8 cellular contexts compared by ENCODE assay signal in the genomic region with DNA sequence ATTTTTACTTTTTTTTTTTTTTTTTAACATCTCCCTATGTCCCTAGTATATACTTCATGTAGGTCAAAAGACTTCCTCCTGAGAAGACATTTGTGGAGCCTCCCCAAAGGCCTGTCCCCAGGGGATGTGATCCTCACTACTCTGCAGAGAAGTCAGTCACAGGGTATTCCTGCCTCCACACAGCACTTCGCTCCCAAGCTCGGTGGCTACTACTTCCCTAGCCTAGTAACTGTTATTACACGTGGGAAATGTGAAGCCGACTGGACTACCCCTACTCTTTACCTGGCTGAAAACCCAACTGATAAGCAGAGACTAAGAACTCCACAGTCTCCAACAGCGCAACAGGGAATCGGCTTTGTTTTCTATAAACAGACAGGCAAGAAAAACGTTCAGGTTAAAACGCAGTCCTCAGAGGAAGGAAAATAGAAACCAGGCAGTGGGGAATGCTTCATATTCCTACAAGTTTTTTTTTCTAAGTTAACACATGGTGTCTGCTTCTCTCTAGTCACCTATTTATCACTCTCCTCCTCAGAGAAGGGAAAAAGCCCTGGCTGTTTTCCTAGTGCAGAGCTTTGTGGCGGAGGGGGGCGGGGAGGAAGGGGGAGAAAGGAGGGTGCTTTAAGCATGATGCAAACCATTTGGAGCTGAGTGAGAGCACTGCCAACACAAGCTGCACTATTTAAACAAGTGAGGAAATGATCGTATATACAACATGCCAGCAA.
DNase-seq lines count a peak whose midpoint lies in the region; ATAC-seq and TF ChIP-seq lines count a peak whose summit lies in the region.

No MANE protein-coding gene starts in this region.

- peak in 3 of 4 donors; percentile 45 to 78 (median 73) for TF ChIP-seq EP300 in sigmoid colon (IDR thresholded peaks at IDR 0.05)

- H3K27me3 ChIP-seq in adrenal gland: no peaks in the 10 kb centered on the region
- no peaks in the 10 kb centered on the region for H3K27me3 ChIP-seq in left ventricle myocardium inferior (ENCODE audit: low read depth)
- no peaks in the 10 kb centered on the region for H3K27me3 ChIP-seq in sigmoid colon

- 15 to 31% (median 22%) methylated on average over 10 to 11 of the region's 11 CpGs for WGBS in adrenal gland, 4 donors
- 72 to 79% methylated on average over 11 of the region's 11 CpGs for WGBS in sigmoid colon, 2 donors

- peaks cover 34 to 52% of the 10 kb centered on the region in 2 donors for H3K4me1 ChIP-seq in adrenal gland (replicated peaks in 1 of 2)
- H3K4me1 ChIP-seq in left ventricle myocardium inferior: peaks cover 76% of the 10 kb centered on the region
- H3K4me1 ChIP-seq in sigmoid colon: peaks cover 0 to 59% (median 56%) of the 10 kb centered on the region in 4 donors

- H3K27me3 Mint-ChIP-seq in activated T-helper 2 cell treated with anti-CD3 and anti-CD28 coated beads, Interferon-gamma antibody, Interleukin-2, Interleukin-4, amounts not matched to agents 10 μg/mL and 5 μg/mL and 100 μg/mL, durations not matched to agents 14 hours and 24 hours and 36 hours (ENCODE audit: low read depth): no peaks in the 10 kb centered on the region

- DNase-seq in H4 (ENCODE audit: low spot score): peak; percentile 94
- DNase-seq in adrenal gland: peak; percentile 78 to 90 (median 85)
- DNase-seq in left ventricle myocardium inferior: peak; percentile 84
- DNase-seq in sigmoid colon: peak; percentile 96
- DNase-seq in activated T-helper 2 cell treated with anti-CD3 and anti-CD28 coated beads, Interferon-gamma antibody, Interleukin-2, Interleukin-4, amounts not matched to agents 10 μg/mL and 5 μg/mL and 100 μg/mL, durations not matched to agents 14 hours and 24 hours and 36 hours (ENCODE audit: low spot score): no peak
- DNase-seq in GM19238 (ENCODE audit: insufficient read length, low spot score): no peak

- H3K27ac ChIP-seq in adrenal gland (peak overlapping the region; percentile 73 to 96 (median 88)), left ventricle myocardium inferior (replicated peaks) (peak overlapping the region; percentile 90), sigmoid colon (peak overlapping the region; percentile 82 to 95 (median 89))

- H3K9me3 ChIP-seq in adrenal gland (replicated peaks in 1 of 3) (no peaks in the 10 kb centered on the region), left ventricle myocardium inferior (replicated peaks) (no peaks in the 10 kb centered on the region), sigmoid colon (no peaks in the 10 kb centered on the region)

- intact Hi-C loops in adrenal gland (cut with DNase I): loop anchor here in 1 of 2 donors (10.0 kb wide), 1 partner anchor 117 kb away; a partner anchor contains a TSS
- intact Hi-C loops in left ventricle myocardium inferior (cut with micrococcal nuclease): loop anchor here (10.0 kb wide), 2 partner anchors 63 to 77 kb away; no protein-coding TSS in a partner anchor
- intact Hi-C loops in sigmoid colon (cut with DNase I): loop anchor here (2.0 to 5.0 kb wide), 4 partner anchors 50 to 117 kb away; a partner anchor contains a TSS
- intact Hi-C loops in activated T-helper 2 cell treated with anti-CD3 and anti-CD28 coated beads, Interferon-gamma antibody, Interleukin-2, Interleukin-4, amounts not matched to agents 10 μg/mL and 5 μg/mL and 100 μg/mL, durations not matched to agents 14 hours and 24 hours and 36 hours (cut with micrococcal nuclease): no loop called here

- no peaks in the 10 kb centered on the region for H3K9me3 Mint-ChIP-seq in activated T-helper 2 cell treated with anti-CD3 and anti-CD28 coated beads, Interferon-gamma antibody, Interleukin-2, Interleukin-4, amounts not matched to agents 10 μg/mL and 5 μg/mL and 100 μg/mL, durations not matched to agents 14 hours and 24 hours and 36 hours

- H3K4me3 ChIP-seq in adrenal gland: peak overlapping the region in 1 of 4 donors; percentile 39
- peak overlapping the region; percentile 42 for H3K4me3 ChIP-seq in left ventricle myocardium inferior
- H3K4me3 ChIP-seq in sigmoid colon: peak overlapping the region in 2 of 4 donors; percentile 7 to 29

- peaks cover 13% of the 10 kb centered on the region for H3K4me1 Mint-ChIP-seq in activated T-helper 2 cell treated with anti-CD3 and anti-CD28 coated beads, Interferon-gamma antibody, Interleukin-2, Interleukin-4, amounts not matched to agents 10 μg/mL and 5 μg/mL and 100 μg/mL, durations not matched to agents 14 hours and 24 hours and 36 hours (ENCODE audit: low read depth)

- H3K36me3 Mint-ChIP-seq in activated T-helper 2 cell treated with anti-CD3 and anti-CD28 coated beads, Interferon-gamma antibody, Interleukin-2, Interleukin-4, amounts not matched to agents 10 μg/mL and 5 μg/mL and 100 μg/mL, durations not matched to agents 14 hours and 24 hours and 36 hours (ENCODE audit: low read depth): peaks cover 41% of the 10 kb centered on the region

- no peak for TF ChIP-seq CTCF in adrenal gland (IDR thresholded peaks at IDR 0.05)
- TF ChIP-seq CTCF in left ventricle myocardium inferior (IDR thresholded peaks at IDR 0.05; ENCODE audit: borderline replicate concordance): no peak
- no peak for TF ChIP-seq CTCF in sigmoid colon (IDR thresholded peaks at IDR 0.05)

- H3K4me3 Mint-ChIP-seq in activated T-helper 2 cell treated with anti-CD3 and anti-CD28 coated beads, Interferon-gamma antibody, Interleukin-2, Interleukin-4, amounts not matched to agents 10 μg/mL and 5 μg/mL and 100 μg/mL, durations not matched to agents 14 hours and 24 hours and 36 hours (ENCODE audit: low read depth): no peak overlapping the region

- peak in 1 of 2 donors; percentile 61 for TF ChIP-seq POLR2A in adrenal gland (IDR thresholded peaks at IDR 0.05)
- TF ChIP-seq POLR2A in sigmoid colon (IDR thresholded peaks at IDR 0.05): no peak

- peaks cover 0 to 18% of the 10 kb centered on the region in 2 donors for H3K36me3 ChIP-seq in adrenal gland (replicated peaks in 1 of 2)
- peaks cover 19% of the 10 kb centered on the region for H3K36me3 ChIP-seq in left ventricle myocardium inferior
- H3K36me3 ChIP-seq in sigmoid colon: peaks cover 0 to 32% (median 7%) of the 10 kb centered on the region in 4 donors

- ATAC-seq in GM19023 (IDR thresholded peaks at IDR 0.05; ENCODE audit: unreplicated experiment) (no peak), GM19452 (IDR thresholded peaks at IDR 0.05; ENCODE audit: unreplicated experiment) (no peak)

- H3K27ac Mint-ChIP-seq in activated T-helper 2 cell treated with anti-CD3 and anti-CD28 coated beads, Interferon-gamma antibody, Interleukin-2, Interleukin-4, amounts not matched to agents 10 μg/mL and 5 μg/mL and 100 μg/mL, durations not matched to agents 14 hours and 24 hours and 36 hours: no peak overlapping the region

Comparison
In these comparisons a context has a peak if more than half of its experiments do, and no peak if none do; other contexts are left out.
1. DNase-seq: peak in H4 (single experiment), adrenal gland (7 of 7), left ventricle myocardium inferior (single experiment) and sigmoid colon (single experiment); none in activated T-helper 2 cell treated with anti-CD3 and anti-CD28 coated beads, Interferon-gamma antibody, Interleukin-2, Interleukin-4, amounts not matched to agents 10 μg/mL and 5 μg/mL and 100 μg/mL, durations not matched to agents 14 hours and 24 hours and 36 hours (single experiment) and GM19238 (single experiment).
2. Peak in every context shown above with its lines, with median percentiles within 50 percentile points of each other: H3K27ac ChIP-seq.